9 cellular contexts compared by ENCODE assay signal in the genomic region with DNA sequence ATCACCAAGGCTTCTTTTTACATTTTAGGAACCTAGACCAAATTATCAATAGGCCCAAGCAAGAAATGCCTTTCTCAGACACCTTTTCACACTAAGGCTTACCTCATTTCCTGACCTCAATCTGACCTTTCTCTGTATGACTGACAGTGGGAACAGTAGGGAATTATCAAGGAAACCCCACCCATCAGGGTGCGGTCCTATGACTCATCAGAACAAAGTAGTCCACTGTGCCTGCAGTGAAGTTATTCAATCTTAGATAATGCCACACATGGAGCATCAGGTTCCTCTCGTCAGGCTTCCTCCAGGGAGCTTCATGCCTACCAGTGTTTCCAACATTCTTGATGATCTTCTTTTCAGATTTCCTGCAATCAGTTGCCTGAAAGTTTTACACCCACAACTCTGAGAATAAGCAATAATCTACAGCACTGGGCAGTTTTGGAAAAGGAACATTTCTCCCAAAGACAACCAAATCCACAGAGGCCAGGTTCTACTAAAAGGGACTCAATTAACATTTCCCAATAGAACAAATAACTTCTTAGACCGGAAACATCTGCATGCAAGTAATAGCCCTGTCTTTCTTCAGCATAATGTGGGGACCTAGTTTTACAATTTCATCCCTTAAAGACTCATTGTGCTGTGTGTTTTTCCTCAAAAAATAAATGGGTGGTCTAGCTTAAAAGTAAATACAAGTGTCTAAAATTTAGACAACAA. TPM values are rescaled to one million over a fixed set of nuclear protein-coding genes. Genes with fewer than 3 reads are reported as not detected.
DNase-seq lines count a peak whose midpoint lies in the region; ATAC-seq and TF ChIP-seq lines count a peak whose summit lies in the region.
"Had no signal": no experiment of that assay in that cellular context is flagged by ENCODE, and none has a peak within 500 bp of the region (broad histone marks: within the 10 kb centered on the region; RNA-seq: fewer than 3 reads in every experiment).

No MANE protein-coding gene starts in this region.

- H3K27me3 ChIP-seq in fibroblast of lung (ENCODE audit: control insufficient read depth, insufficient read depth, low read length), result no peaks in the 10 kb centered on the region

- H3K27ac ChIP-seq in fibroblast of lung (ENCODE audit: insufficient read depth, low read length), result no peak overlapping the region
- H3K27ac ChIP-seq: C4-2B had no signal

- no peaks in the 10 kb centered on the region for H4K20me1 ChIP-seq in fibroblast of lung (ENCODE audit: control insufficient read depth, extremely low read depth, insufficient read depth, low read length)

- no peaks in the 10 kb centered on the region for H3K4me1 ChIP-seq in fibroblast of lung (ENCODE audit: control insufficient read depth, extremely low read depth, insufficient read depth, low read length)

- peak; percentile 20 for DNase-seq in NK-92 treated with Interleukin-12 subunit alpha and Interleukin-12 subunit beta, amount 100 ng/mL, for 24 hours (lab: John Stamatoyannopoulos, UW)
- DNase-seq in NK-92 (lab: John Stamatoyannopoulos, UW; ENCODE audit: unreplicated experiment), result no peak
- DNase-seq in NCI-H226, result peak; percentile 98
- DNase-seq in fibroblast of lung (ENCODE audit: low read depth in 2 of 2), result peak; percentile 35 to 50
- no peak for DNase-seq in NCI-H1930 (lab: John Stamatoyannopoulos, UW)
- no peak for DNase-seq in stimulated activated CD4-positive, alpha-beta T cell treated with anti-CD3 and anti-CD28 coated beads, Interleukin-4, amount 100 ng/mL, for 24 hours
- no peak for DNase-seq in activated CD4-positive, alpha-beta T cell treated with anti-CD3 and anti-CD28 coated beads for 48 hours

- no peaks in the 10 kb centered on the region for H3K36me3 ChIP-seq in fibroblast of lung (ENCODE audit: control insufficient read depth, insufficient read depth, low read length)

- no peak overlapping the region for H2AFZ ChIP-seq in fibroblast of lung (ENCODE audit: low read length)

- TF ChIP-seq CTCF in fibroblast of lung (conservative IDR thresholded peaks at IDR 0.05 in 1 of 2, IDR thresholded peaks at IDR 0.05 in 1 of 2; ENCODE audit: low read depth in 1 of 2, low read length in 2 of 2), result no peak

- ATAC-seq in HG02588 (IDR thresholded peaks at IDR 0.05; ENCODE audit: unreplicated experiment), result peak; percentile 91

- H3K9me3 ChIP-seq in fibroblast of lung (ENCODE audit: control insufficient read depth, insufficient read depth, low read depth, low read length), result no peaks in the 10 kb centered on the region

- H3K4me2 ChIP-seq in fibroblast of lung (ENCODE audit: extremely low read depth, insufficient read depth, low read length), result no peak overlapping the region

- H3K79me2 ChIP-seq in fibroblast of lung (ENCODE audit: control insufficient read depth, insufficient read depth, low read length), result no peaks in the 10 kb centered on the region

- no peak overlapping the region for H3K4me3 ChIP-seq in fibroblast of lung (replicated peaks in 1 of 4; ENCODE audit: control extremely low read depth in 1 of 4, insufficient read depth in 1 of 4, low read depth in 3 of 4, low read length in 4 of 4)

- H3K9ac ChIP-seq in fibroblast of lung (ENCODE audit: insufficient read depth, low read length), result no peak overlapping the region

RNA-seq across cellular contexts. Expression of a gene that starts 35.9 kb away (rescaled TPM):
- 9.0 and 9.7 TPM in 2 replicates for total RNA-seq in fibroblast of lung
- 3.5 and 10.1 TPM in 2 replicates for polyA plus RNA-seq in fibroblast of lung
- polyA plus RNA-seq in fibroblast of lung (2012), result 3.8 and 9.5 TPM in 2 replicates
- polyA minus RNA-seq in fibroblast of lung (ENCODE audit: low replicate concordance), result 7.6 and 19.3 TPM in 2 replicates

Comparison
In these comparisons a context has a peak if more than half of its experiments do, and no peak if none do; other contexts are left out.
1. DNase-seq: peak in NK-92 treated with Interleukin-12 subunit alpha and Interleukin-12 subunit beta, amount 100 ng/mL, for 24 hours (single experiment), NCI-H226 (single experiment) and fibroblast of lung (2 of 2); none in NK-92 (single experiment), NCI-H1930 (0 of 2), stimulated activated CD4-positive, alpha-beta T cell treated with anti-CD3 and anti-CD28 coated beads, Interleukin-4, amount 100 ng/mL, for 24 hours (single experiment) and activated CD4-positive, alpha-beta T cell treated with anti-CD3 and anti-CD28 coated beads for 48 hours (single experiment).